In genomic region chr1:174426153-174426552, GRCh38 we compare ENCODE assay signal across 27 cellular contexts. TPM values are rescaled to one million over a fixed set of nuclear protein-coding genes. Genes with fewer than 3 reads are reported as not detected.
"Had no signal": no experiment of that assay in that cellular context is flagged by ENCODE, and none has a peak within 500 bp of the region (broad histone marks: within the 10 kb centered on the region; RNA-seq: fewer than 3 reads in every experiment).

No MANE protein-coding gene starts in this region.

- H3K27ac Mint-ChIP-seq: mesothelial cell of epicardium; naive B cell; naive thymus-derived CD8-positive, alpha-beta T cell had no signal

- H3K4me1 Mint-ChIP-seq: mesothelial cell of epicardium had no signal

- H3K27ac ChIP-seq: coronary artery, dorsolateral prefrontal cortex, epithelial cell of prostate, esophagus squamous epithelium, gastrocnemius medialis, hepatocyte, left lung, lower lobe of right lung had no signal

- H3K79me2 ChIP-seq: hepatocyte had no signal

- H3K4me3 ChIP-seq: coronary artery, dorsolateral prefrontal cortex, esophagus squamous epithelium, gastrocnemius medialis, hepatocyte, left lung, lower lobe of right lung, mucosa of descending colon had no signal

- H3K9me3 ChIP-seq: esophagus squamous epithelium, gastrocnemius medialis, left lung, lower lobe of right lung, mucosa of descending colon had no signal

- H3K36me3 ChIP-seq: esophagus squamous epithelium, gastrocnemius medialis, left lung, lower lobe of right lung had no signal

- H3K4me2 ChIP-seq: hepatocyte had no signal

- H2AFZ ChIP-seq: hepatocyte had no signal

- H3K4me1 ChIP-seq: esophagus squamous epithelium, gastrocnemius medialis, left lung, lower lobe of right lung had no signal

- H3K4me3 Mint-ChIP-seq: mesothelial cell of epicardium; naive B cell; naive thymus-derived CD8-positive, alpha-beta T cell had no signal

- H3K36me3 Mint-ChIP-seq: mesothelial cell of epicardium had no signal

- H3K9me3 Mint-ChIP-seq: mesothelial cell of epicardium; naive B cell; naive thymus-derived CD8-positive, alpha-beta T cell had no signal

- ATAC-seq: esophagus mucosa; gastrocnemius medialis; left cardiac atrium; left lung; left ventricle myocardium superior; lower lobe of right lung; mucosa of descending colon; naive thymus-derived CD8-positive, alpha-beta T cell had no signal

- H3K27me3 ChIP-seq: dorsolateral prefrontal cortex, esophagus squamous epithelium, gastrocnemius medialis, hepatocyte, left lung had no signal

- DNase-seq: dermis blood vessel endothelial cell; dorsolateral prefrontal cortex; effector CD4-positive, alpha-beta T cell; effector memory CD4-positive, alpha-beta T cell; erythroblast; esophagus squamous epithelium; foreskin fibroblast; foreskin melanocyte; gastrocnemius medialis; glutamatergic neuron; hypothalamus; left cardiac atrium; left lung; left ventricle myocardium superior; lower lobe of right lung; mesenchymal stem cell; mucosa of descending colon; naive B cell; naive thymus-derived CD8-positive, alpha-beta T cell had no signal

- FAIRE-seq: colon, keratinocyte had no signal

- H3K27me3 Mint-ChIP-seq: naive B cell; naive thymus-derived CD8-positive, alpha-beta T cell had no signal

RNA-seq across cellular contexts. Expression of gene GPR52, which starts 21.6 kb away (rescaled TPM):
- total RNA-seq: kidney epithelial cell had no signal
- polyA plus RNA-seq: hepatocyte; naive thymus-derived CD8-positive, alpha-beta T cell had no signal
